28 cellular contexts compared by ENCODE assay signal in the genomic region with DNA sequence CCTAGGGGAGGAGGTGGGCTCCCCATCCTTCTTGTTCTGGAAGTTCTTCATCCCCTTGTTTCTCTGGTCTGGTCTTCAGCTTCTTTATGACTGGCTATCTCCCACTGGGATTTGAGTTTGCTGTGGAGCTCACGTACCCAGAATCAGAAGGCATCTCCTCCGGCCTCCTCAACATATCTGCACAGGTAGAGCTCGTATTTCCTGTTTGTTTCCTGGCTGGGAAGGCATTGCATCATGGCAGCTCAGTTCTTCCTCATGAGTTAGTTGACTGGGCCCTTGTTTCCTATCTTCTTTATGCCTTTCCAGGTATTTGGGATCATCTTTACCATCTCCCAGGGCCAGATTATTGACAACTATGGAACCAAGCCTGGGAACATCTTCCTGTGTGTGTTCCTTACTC.
"Had no signal": no experiment of that assay in that cellular context is flagged by ENCODE, and none has a peak within 500 bp of the region (broad histone marks: within the 10 kb centered on the region; RNA-seq: fewer than 3 reads in every experiment).

No MANE protein-coding gene starts in this region.

- H3K36me3 ChIP-seq: ascending aorta had no signal

- H3K4me3 ChIP-seq: ascending aorta, SK-N-MC had no signal

- H3K27me3 Mint-ChIP-seq: activated CD4-positive, alpha-beta memory T cell treated with anti-CD3 and anti-CD28 coated beads for 36 hours; activated CD4-positive, alpha-beta T cell treated with anti-CD3 and anti-CD28 coated beads, Interleukin-2, amount 10 ng/mL, durations not matched to agents 7 days and 5 days; activated naive CD4-positive, alpha-beta T cell treated with anti-CD3 and anti-CD28 coated beads, Interleukin-2, amount 50 U/mL, for 24 hours; activated naive CD8-positive, alpha-beta T cell treated with anti-CD3 and anti-CD28 coated beads, Interleukin-2, amount 10 ng/mL, durations not matched to agents 7 days and 5 days had no signal

- H3K27ac ChIP-seq: ascending aorta, SK-N-MC had no signal

- H3K4me1 ChIP-seq: ascending aorta had no signal

- H3K4me3 Mint-ChIP-seq: activated CD4-positive, alpha-beta memory T cell treated with anti-CD3 and anti-CD28 coated beads for 36 hours; activated CD4-positive, alpha-beta T cell treated with anti-CD3 and anti-CD28 coated beads, Interleukin-2, amount 10 ng/mL, durations not matched to agents 7 days and 5 days; activated naive CD4-positive, alpha-beta T cell treated with anti-CD3 and anti-CD28 coated beads, Interleukin-2, amount 50 U/mL, for 24 hours; activated naive CD8-positive, alpha-beta T cell treated with anti-CD3 and anti-CD28 coated beads, Interleukin-2, amount 10 ng/mL, durations not matched to agents 7 days and 5 days; activated T-cell treated with anti-CD3 and anti-CD28 coated beads, Interleukin-2, amount 50 U/mL, for 72 hours had no signal

- H3K4me1 Mint-ChIP-seq: activated CD4-positive, alpha-beta T cell treated with anti-CD3 and anti-CD28 coated beads, Interleukin-2, amount 10 ng/mL, durations not matched to agents 7 days and 5 days; activated naive CD4-positive, alpha-beta T cell treated with anti-CD3 and anti-CD28 coated beads, Interleukin-2, amount 50 U/mL, for 24 hours; activated naive CD8-positive, alpha-beta T cell treated with anti-CD3 and anti-CD28 coated beads, Interleukin-2, amount 10 ng/mL, durations not matched to agents 7 days and 5 days had no signal

- H3K27ac Mint-ChIP-seq: activated CD4-positive, alpha-beta memory T cell treated with anti-CD3 and anti-CD28 coated beads for 36 hours; activated CD4-positive, alpha-beta T cell treated with anti-CD3 and anti-CD28 coated beads, Interleukin-2, amount 10 ng/mL, durations not matched to agents 7 days and 5 days; activated naive CD8-positive, alpha-beta T cell treated with anti-CD3 and anti-CD28 coated beads, Interleukin-2, amount 10 ng/mL, durations not matched to agents 7 days and 5 days; activated T-cell treated with anti-CD3 and anti-CD28 coated beads, Interleukin-2, amount 50 U/mL, for 72 hours; activated T-helper 2 cell treated with anti-CD3 and anti-CD28 coated beads, Interferon-gamma antibody, Interleukin-2, Interleukin-4, amounts not matched to agents 10 μg/mL and 5 μg/mL and 100 μg/mL, durations not matched to agents 14 hours and 24 hours and 36 hours had no signal

- DNase-seq: activated CD4-positive, alpha-beta memory T cell treated with anti-CD3 and anti-CD28 coated beads for 36 hours; activated CD4-positive, alpha-beta T cell treated with anti-CD3 and anti-CD28 coated beads, Interleukin-2, amount 10 ng/mL, durations not matched to agents 7 days and 5 days; activated CD8-positive, alpha-beta memory T cell treated with anti-CD3 and anti-CD28 coated beads, Interleukin-2, amount 50 U/mL, for 4 hours; activated gamma-delta T cell; activated naive CD4-positive, alpha-beta T cell treated with Interleukin-2 at 50 U/mL for 16 hours; activated naive CD8-positive, alpha-beta T cell treated with anti-CD3 and anti-CD28 coated beads, Interleukin-2, amount 10 ng/mL, durations not matched to agents 7 days and 5 days; activated T-cell treated with anti-CD3 and anti-CD28 coated beads for 4 hours; activated T-cell treated with anti-CD3 and anti-CD28 coated beads, Interleukin-2, amount 50 U/mL, for 72 hours; amygdala; caudate nucleus; cerebellar nuclear complex; NCI-H1092 treated with DMSO at 0.1 percent for 48 hours; NCI-H1417; NCI-H146; NCI-H187; NCI-H2029 treated with DMSO at 0.1 percent for 48 hours; NCI-H2107; NCI-H2171; NCI-H510A; NCI-H526; NCI-H748 treated with DMSO at 0.1 percent for 48 hours; NK-92 treated with Interleukin-12 subunit alpha and Interleukin-12 subunit beta, amount 100 ng/mL, for 24 hours; Right ventricle myocardium superior; T1000 had no signal

- ATAC-seq: activated T-cell treated with anti-CD3 and anti-CD28 coated beads, Interleukin-2, amount 50 U/mL, for 72 hours had no signal

- H3K27me3 ChIP-seq: ascending aorta had no signal

- H3K9me3 ChIP-seq: ascending aorta had no signal

- H3K9me3 Mint-ChIP-seq: activated CD4-positive, alpha-beta memory T cell treated with anti-CD3 and anti-CD28 coated beads for 36 hours; activated CD4-positive, alpha-beta T cell treated with anti-CD3 and anti-CD28 coated beads, Interleukin-2, amount 10 ng/mL, durations not matched to agents 7 days and 5 days; activated naive CD4-positive, alpha-beta T cell treated with anti-CD3 and anti-CD28 coated beads, Interleukin-2, amount 50 U/mL, for 24 hours; activated naive CD8-positive, alpha-beta T cell treated with anti-CD3 and anti-CD28 coated beads, Interleukin-2, amount 10 ng/mL, durations not matched to agents 7 days and 5 days; activated T-cell treated with anti-CD3 and anti-CD28 coated beads, Interleukin-2, amount 50 U/mL, for 72 hours; activated T-helper 2 cell treated with anti-CD3 and anti-CD28 coated beads, Interferon-gamma antibody, Interleukin-2, Interleukin-4, amounts not matched to agents 10 μg/mL and 5 μg/mL and 100 μg/mL, durations not matched to agents 14 hours and 24 hours and 36 hours had no signal
